1 cellular context compared by ENCODE assay signal in genomic region chr12:81300454-81300853, GRCh38.
TF ChIP-seq lines count a peak whose summit lies in the region.

No MANE protein-coding gene starts in this region.

TF ChIP-seq in WTC11, 78 proteins besides CTCF, POLR2A, EP300 and RAD21 (continued from another document):
- TF ChIP-seq, protein P1, sequence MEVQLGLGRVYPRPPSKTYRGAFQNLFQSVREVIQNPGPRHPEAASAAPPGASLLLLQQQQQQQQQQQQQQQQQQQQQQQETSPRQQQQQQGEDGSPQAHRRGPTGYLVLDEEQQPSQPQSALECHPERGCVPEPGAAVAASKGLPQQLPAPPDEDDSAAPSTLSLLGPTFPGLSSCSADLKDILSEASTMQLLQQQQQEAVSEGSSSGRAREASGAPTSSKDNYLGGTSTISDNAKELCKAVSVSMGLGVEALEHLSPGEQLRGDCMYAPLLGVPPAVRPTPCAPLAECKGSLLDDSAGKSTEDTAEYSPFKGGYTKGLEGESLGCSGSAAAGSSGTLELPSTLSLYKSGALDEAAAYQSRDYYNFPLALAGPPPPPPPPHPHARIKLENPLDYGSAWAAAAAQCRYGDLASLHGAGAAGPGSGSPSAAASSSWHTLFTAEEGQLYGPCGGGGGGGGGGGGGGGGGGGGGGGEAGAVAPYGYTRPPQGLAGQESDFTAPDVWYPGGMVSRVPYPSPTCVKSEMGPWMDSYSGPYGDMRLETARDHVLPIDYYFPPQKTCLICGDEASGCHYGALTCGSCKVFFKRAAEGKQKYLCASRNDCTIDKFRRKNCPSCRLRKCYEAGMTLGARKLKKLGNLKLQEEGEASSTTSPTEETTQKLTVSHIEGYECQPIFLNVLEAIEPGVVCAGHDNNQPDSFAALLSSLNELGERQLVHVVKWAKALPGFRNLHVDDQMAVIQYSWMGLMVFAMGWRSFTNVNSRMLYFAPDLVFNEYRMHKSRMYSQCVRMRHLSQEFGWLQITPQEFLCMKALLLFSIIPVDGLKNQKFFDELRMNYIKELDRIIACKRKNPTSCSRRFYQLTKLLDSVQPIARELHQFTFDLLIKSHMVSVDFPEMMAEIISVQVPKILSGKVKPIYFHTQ (CRISPR knock-in tag; IDR thresholded peaks at IDR 0.05): no peak
- TF ChIP-seq ZMAT4 (CRISPR knock-in tag; IDR thresholded peaks at IDR 0.05) (no peak), E2F1 (CRISPR knock-in tag; IDR thresholded peaks at IDR 0.05) (no peak), ESRRA (CRISPR knock-in tag; IDR thresholded peaks at IDR 0.05; ENCODE audit: borderline replicate concordance) (no peak), KAT7 (CRISPR knock-in tag; IDR thresholded peaks at IDR 0.05; ENCODE audit: borderline replicate concordance) (no peak), CREB1 (CRISPR knock-in tag; IDR thresholded peaks at IDR 0.05) (no peak), USF2 (CRISPR knock-in tag; IDR thresholded peaks at IDR 0.05) (no peak), TCF7 (CRISPR knock-in tag; IDR thresholded peaks at IDR 0.05; ENCODE audit: low read depth) (no peak), ZNF281 (CRISPR knock-in tag; IDR thresholded peaks at IDR 0.05) (no peak), ETV6 (CRISPR knock-in tag; IDR thresholded peaks at IDR 0.05) (no peak)
